In genomic region chr7:105250239-105250638, GRCh38 we compare ENCODE assay signal across 23 cellular contexts.
"Had no signal": no experiment of that assay in that cellular context is flagged by ENCODE, and none has a peak within 500 bp of the region (broad histone marks: within the 10 kb centered on the region; RNA-seq: fewer than 3 reads in every experiment).

No MANE protein-coding gene starts in this region.

- H3K27ac Mint-ChIP-seq: activated naive CD4-positive, alpha-beta T cell treated with anti-CD3 and anti-CD28 coated beads, Interleukin-2, amount 50 U/mL, for 24 hours; mesothelial cell of epicardium had no signal

- H3K27ac ChIP-seq: coronary artery, lower lobe of right lung, VCaP had no signal

- DNase-seq: activated CD4-positive, CD25-positive, alpha-beta regulatory T cell treated with anti-CD3 and anti-CD28 coated beads, Interleukin-2, amount 50 U/mL, for 72 hours; activated CD8-positive, alpha-beta memory T cell treated with anti-CD3 and anti-CD28 coated beads for 24 hours; activated CD8-positive, alpha-beta memory T cell treated with anti-CD3 and anti-CD28 coated beads, Interleukin-2, amount 50 U/mL, for 48 hours; activated effector memory CD4-positive, alpha-beta T cell treated with anti-CD3 and anti-CD28 coated beads, Interleukin-2, amount 50 U/mL, for 16 hours; activated T-cell treated with anti-CD3 and anti-CD28 coated beads, Interleukin-2, amount 50 U/mL, for 48 hours; amniotic stem cell; central memory CD4-positive, alpha-beta T cell; effector CD4-positive, alpha-beta T cell; hypothalamus; lower lobe of right lung; nephron progenitor cell; occipital lobe; posterior cingulate gyrus; stimulated activated CD4-positive, alpha-beta T cell treated with anti-CD3 and anti-CD28 coated beads, Interleukin-12 subunit alpha, Interleukin-12 subunit beta, amount 100 ng/mL, for 4 hours; stimulated activated CD4-positive, alpha-beta T cell treated with anti-CD3 and anti-CD28 coated beads, Interleukin-1b, Interleukin-23, amount 100 ng/mL, for 48 hours; stimulated activated CD8-positive, alpha-beta memory T cell treated with anti-CD3 and anti-CD28 coated beads, Interleukin-4, amount 100 ng/mL, for 48 hours; stimulated activated naive CD8-positive, alpha-beta T cell treated with anti-CD3 and anti-CD28 coated beads, Interleukin-15, Interleukin-2, amounts not matched to agents 100 U/mL and 50 U/mL, for 24 hours; T-helper 2 cell had no signal

- H3K4me3 Mint-ChIP-seq: activated naive CD4-positive, alpha-beta T cell treated with anti-CD3 and anti-CD28 coated beads, Interleukin-2, amount 50 U/mL, for 24 hours; mesothelial cell of epicardium; nephron progenitor cell had no signal

- H3K9me3 Mint-ChIP-seq: activated naive CD4-positive, alpha-beta T cell treated with anti-CD3 and anti-CD28 coated beads, Interleukin-2, amount 50 U/mL, for 24 hours; mesothelial cell of epicardium; nephron progenitor cell had no signal

- H3K27me3 Mint-ChIP-seq: activated naive CD4-positive, alpha-beta T cell treated with anti-CD3 and anti-CD28 coated beads, Interleukin-2, amount 50 U/mL, for 24 hours had no signal

- H3K36me3 Mint-ChIP-seq: mesothelial cell of epicardium had no signal

- ATAC-seq: esophagus mucosa; lower lobe of right lung; stimulated activated naive CD8-positive, alpha-beta T cell treated with anti-CD3 and anti-CD28 coated beads, Interleukin-15, Interleukin-2, amounts not matched to agents 100 U/mL and 50 U/mL, for 24 hours had no signal
